In genomic region chr14:21109377-21110260, GRCh38 we compare ENCODE assay signal across 14 cellular contexts. TPM values are rescaled to one million over a fixed set of nuclear protein-coding genes. Genes with fewer than 3 reads are reported as not detected.
A peak's percentile ranks its signal among the peaks of the same experiment; 100 is the strongest.
DNase-seq lines count a peak whose midpoint lies in the region; ATAC-seq and TF ChIP-seq lines count a peak whose summit lies in the region.
"Had no signal": no experiment of that assay in that cellular context is flagged by ENCODE, and none has a peak within 500 bp of the region (broad histone marks: within the 10 kb centered on the region; RNA-seq: fewer than 3 reads in every experiment).

No MANE protein-coding gene starts in this region.

- peak; percentile 73 to 82 for ATAC-seq in activated CD4-positive, CD25-positive, alpha-beta regulatory T cell treated with anti-CD3 and anti-CD28 coated beads, Interleukin-2, amount 50 U/mL, for 24 hours
- no peak for ATAC-seq in GM18519 (IDR thresholded peaks at IDR 0.05; ENCODE audit: low FRiP score, unreplicated experiment)

- no peak overlapping the region for H2AFZ ChIP-seq in H9 (ENCODE audit: low read length)
- no peak overlapping the region for H2AFZ ChIP-seq in hepatocyte

- no peaks in the 10 kb centered on the region for H3K36me3 Mint-ChIP-seq in H9 (ENCODE audit: insufficient read depth in 1 of 3, low read depth in 3 of 3)
- no peaks in the 10 kb centered on the region for H3K36me3 Mint-ChIP-seq in nephron progenitor cell (ENCODE audit: low read depth)

- no peak overlapping the region for H3T11ph ChIP-seq in H9 (ENCODE audit: low read length)

- TF ChIP-seq CTCF in H9 (conservative IDR thresholded peaks at IDR 0.05) (no peak), nephron progenitor cell (IDR thresholded peaks at IDR 0.05) (no peak), hepatocyte (IDR thresholded peaks at IDR 0.05; ENCODE audit: poor library complexity) (no peak)

- H3K9me3 Mint-ChIP-seq in H9 (no peaks in the 10 kb centered on the region), nephron progenitor cell (no peaks in the 10 kb centered on the region)

- H3K27me3 Mint-ChIP-seq in H9 (ENCODE audit: low read depth) (no peaks in the 10 kb centered on the region; the same call in 1 of the 2 replicates), nephron progenitor cell (ENCODE audit: low read depth, poor library complexity) (peaks cover 3% of the 10 kb centered on the region)

- H3K14ac ChIP-seq in H9 (ENCODE audit: insufficient read depth, low read length) = no peak overlapping the region

- no peaks in the 10 kb centered on the region for H3K27me3 ChIP-seq in H9 (ENCODE audit: insufficient read depth, low read length)
- H3K27me3 ChIP-seq in hepatocyte = no peaks in the 10 kb centered on the region
- H3K27me3 ChIP-seq: spleen had no signal

- WGBS in H9 (ENCODE audit: extremely low coverage, insufficient read length, low lambda C conversion rate) = no CpG with 5 or more reads among the region's 8 CpGs
- WGBS in hepatocyte (ENCODE audit: low lambda C conversion rate, missing lambda C conversion rate) = 85% methylated on average over 8 of the region's 8 CpGs

- no peak overlapping the region for H4K8ac ChIP-seq in H9 (replicated peaks; ENCODE audit: insufficient read length, low read depth, low read length)

- H3K4me2 ChIP-seq in H9 (ENCODE audit: insufficient read depth, insufficient read length, low read length) = no peak overlapping the region
- no peak overlapping the region for H3K4me2 ChIP-seq in hepatocyte

- H3K4me1 ChIP-seq in H9 (ENCODE audit: insufficient read depth, low read length) (peaks cover 4% of the 10 kb centered on the region; the same call in 1 of the 2 replicates), hepatocyte (ENCODE audit: insufficient read depth) (peaks cover 20% of the 10 kb centered on the region)

- no peak overlapping the region for H3K23ac ChIP-seq in H9 (ENCODE audit: insufficient read length, low read depth, low read length)

- H2AK5ac ChIP-seq in H9 (ENCODE audit: insufficient read length, low read length) = no peak overlapping the region

- DNase-seq in activated CD4-positive, CD25-positive, alpha-beta regulatory T cell treated with anti-CD3 and anti-CD28 coated beads, Interleukin-2, amount 50 U/mL, for 72 hours = no peak
- DNase-seq in H9 = no peak
- DNase-seq in NCI-H2107 (lab: John Stamatoyannopoulos, UW) = peak; percentile 93
- DNase-seq in nephron progenitor cell = no peak
- DNase-seq in hepatocyte (ENCODE audit: low spot score) = no peak
- DNase-seq in HK-2 (ENCODE audit: unreplicated experiment) = no peak
- DNase-seq: NCI-H187 treated with DMSO at 0.1 percent for 48 hours, spleen had no signal

- peak overlapping the region; percentile 73 for H2BK120ac ChIP-seq in H9 (ENCODE audit: low read depth, low read length, poor library complexity, severe bottlenecking)

- H4K20me1 ChIP-seq in H9 (ENCODE audit: control insufficient read depth, insufficient read depth, insufficient read length) = no peaks in the 10 kb centered on the region
- H4K20me1 ChIP-seq in hepatocyte (ENCODE audit: insufficient read depth, poor library complexity, severe bottlenecking) = no peaks in the 10 kb centered on the region

- H4K5ac ChIP-seq in H9 (ENCODE audit: insufficient read length, low read depth, low read length) = no peak overlapping the region

- H3K79me2 ChIP-seq in H9 (ENCODE audit: insufficient read depth, low read length) (no peaks in the 10 kb centered on the region), hepatocyte (no peaks in the 10 kb centered on the region)

- H3K9ac ChIP-seq in H9 (ENCODE audit: extremely low read depth, insufficient read length, low read length) = no peak overlapping the region

- H3K18ac ChIP-seq in H9 (ENCODE audit: insufficient read length, low read depth, low read length) = no peak overlapping the region

- H3K4me3 Mint-ChIP-seq in H9 (no peak overlapping the region), nephron progenitor cell (peak overlapping the region; percentile 29)

- no peaks in the 10 kb centered on the region for H3K23me2 ChIP-seq in H9 (ENCODE audit: insufficient read length, low read depth, low read length, poor library complexity, severe bottlenecking)

- no peak overlapping the region for H2BK5ac ChIP-seq in H9 (ENCODE audit: insufficient read length, low read length)

- H2BK20ac ChIP-seq in H9 (ENCODE audit: low read depth, low read length, poor library complexity, severe bottlenecking) = no peak overlapping the region

- H3K9me3 ChIP-seq in H9 (ENCODE audit: control insufficient read depth, low read depth, low read length) (no peaks in the 10 kb centered on the region), hepatocyte (ENCODE audit: low read depth) (no peaks in the 10 kb centered on the region)
- H3K9me3 ChIP-seq: spleen, thoracic aorta had no signal

- H3K27ac Mint-ChIP-seq in H9 (no peak overlapping the region), nephron progenitor cell (peak overlapping the region; percentile 81)

- no peak overlapping the region for H2BK15ac ChIP-seq in H9 (ENCODE audit: low read depth, low read length)

- H3K4me3 ChIP-seq in hepatocyte = no peak overlapping the region
- H3K4me3 ChIP-seq: spleen, thoracic aorta had no signal

- no peak overlapping the region for H3K56ac ChIP-seq in H9 (ENCODE audit: insufficient read length, low read depth, low read length)

- H4K91ac ChIP-seq in H9 (ENCODE audit: insufficient read length, low read depth, low read length) = no peak overlapping the region

- no peaks in the 10 kb centered on the region for H3K36me3 ChIP-seq in hepatocyte (replicated peaks; ENCODE audit: insufficient read depth, low read depth)
- H3K36me3 ChIP-seq: spleen, thoracic aorta had no signal

- H3K79me1 ChIP-seq in H9 (ENCODE audit: insufficient read depth, low read depth, low read length, poor library complexity, severe bottlenecking) = no peaks in the 10 kb centered on the region

- H3K9me2 ChIP-seq in hepatocyte (replicated peaks; ENCODE audit: insufficient read depth) = no peaks in the 10 kb centered on the region

- H3K4me1 Mint-ChIP-seq in H9 = peaks cover 31 to 44% of the 10 kb centered on the region in 2 experiments
- peaks cover 70% of the 10 kb centered on the region for H3K4me1 Mint-ChIP-seq in nephron progenitor cell

- H3K27ac ChIP-seq in H9 (ENCODE audit: insufficient read length, low read depth, low read length) = no peak overlapping the region
- H3K27ac ChIP-seq in hepatocyte = no peak overlapping the region
- H3K27ac ChIP-seq: spleen, thoracic aorta had no signal

- no peak overlapping the region for H3K4ac ChIP-seq in H9 (ENCODE audit: low read depth, low read length)

- no peak overlapping the region for H2BK12ac ChIP-seq in H9 (ENCODE audit: insufficient read length, low read depth, low read length)

RNA-seq across cellular contexts. Expression of gene TMEM253, which starts 8.8 kb away (rescaled TPM):
- total RNA-seq in H9 (2021) (1.9 and 2.2 TPM in 2 replicates), hepatocyte (1.9 and 4.9 TPM in 2 replicates)
- 5.4 and 7.8 TPM in 2 replicates for polyA plus RNA-seq in hepatocyte
- total RNA-seq: lung microvascular endothelial cell; T-helper 1 cell treated with Interleukin-12 subunit alpha and Interleukin-12 subunit beta and Interleukin-4 antibody, amounts not matched to agents 30 ng/mL and 1 ng/mL, for 36 hours; thoracic aorta had no signal

RNA-seq across cellular contexts. Expression of gene ZNF219, which starts 11.2 kb away (rescaled TPM):
- 84.5 and 87.6 TPM in 2 replicates for total RNA-seq in H9 (2021)
- 29.5 and 52.8 TPM in 2 replicates for total RNA-seq in hepatocyte
- polyA plus RNA-seq in hepatocyte = 24.4 and 25.1 TPM in 2 replicates

RNA-seq across cellular contexts. Expression of gene ARHGEF40, which starts 39.5 kb away (rescaled TPM):
- total RNA-seq in H9 (2021) = 71.1 and 71.4 TPM in 2 replicates
- total RNA-seq in hepatocyte = 36.0 and 53.7 TPM in 2 replicates
- 36.7 and 38.1 TPM in 2 replicates for polyA plus RNA-seq in hepatocyte
- total RNA-seq: T-helper 1 cell treated with Interleukin-12 subunit alpha and Interleukin-12 subunit beta and Interleukin-4 antibody, amounts not matched to agents 30 ng/mL and 1 ng/mL, for 36 hours had no signal

RNA-seq across cellular contexts. Expression of gene OR5AU1, which starts 46.2 kb away (rescaled TPM):
- total RNA-seq in H9 (2021) = not detected in 2 replicates
- not detected in 2 replicates for total RNA-seq in hepatocyte
- polyA plus RNA-seq in hepatocyte = not detected in 2 replicates
- total RNA-seq: lung microvascular endothelial cell; spleen; T-helper 1 cell treated with Interleukin-12 subunit alpha and Interleukin-12 subunit beta and Interleukin-4 antibody, amounts not matched to agents 30 ng/mL and 1 ng/mL, for 36 hours; thoracic aorta had no signal
- polyA plus RNA-seq: esophagus, spleen had no signal

RNA-seq across cellular contexts. Expression of gene RNASE8, which starts 52.0 kb away (rescaled TPM):
- total RNA-seq in H9 (2021) (not detected in 2 replicates), hepatocyte (not detected in 2 replicates)
- polyA plus RNA-seq in hepatocyte = not detected in 2 replicates
- total RNA-seq: lung microvascular endothelial cell; spleen; T-helper 1 cell treated with Interleukin-12 subunit alpha and Interleukin-12 subunit beta and Interleukin-4 antibody, amounts not matched to agents 30 ng/mL and 1 ng/mL, for 36 hours; thoracic aorta had no signal
- polyA plus RNA-seq: esophagus, spleen had no signal
